In genomic region chr19:14381689-14382474, GRCh38 we compare ENCODE assay signal across 9 cellular contexts. TPM values are rescaled to one million over a fixed set of nuclear protein-coding genes. Genes with fewer than 3 reads are reported as not detected.
DNase-seq lines count a peak whose midpoint lies in the region; ATAC-seq and FAIRE-seq lines count a peak whose summit lies in the region.
"Had no signal": no experiment of that assay in that cellular context is flagged by ENCODE, and none has a peak within 500 bp of the region (broad histone marks: within the 10 kb centered on the region; RNA-seq: fewer than 3 reads in every experiment).

No MANE protein-coding gene starts in this region.

- peak; percentile 78 for FAIRE-seq in GM18507 (lab: Jason Lieb, UNC)

- no peak for DNase-seq in GM18507 (ENCODE audit: extremely low spot score, insufficient read length, low read depth)
- peak; percentile 38 to 44 for DNase-seq in SJCRH30
- no peak for DNase-seq in adipocyte (ENCODE audit: low read depth)
- peak; percentile 10 for DNase-seq in iPS-NIHi7 (ENCODE audit: extremely low spot score)
- peak; percentile 63 for DNase-seq in stimulated activated CD8-positive, alpha-beta memory T cell treated with anti-CD3 and anti-CD28 coated beads, Interleukin-12 subunit alpha, Interleukin-12 subunit beta, amount 100 ng/mL, for 1 hour (ENCODE audit: low read depth)

- H3K27ac ChIP-seq in SJCRH30 = peak overlapping the region; percentile 45
- H3K27ac ChIP-seq: cardiac muscle cell had no signal

- H3K4me3 ChIP-seq in SJCRH30 = peak overlapping the region; percentile 71
- peak overlapping the region; percentile 82 for H3K4me3 ChIP-seq in adipocyte (ENCODE audit: low read length)
- H3K4me3 ChIP-seq: cardiac muscle cell had no signal

- peak overlapping the region; percentile 88 for H3K9ac ChIP-seq in adipocyte (ENCODE audit: low read length)

- H3K36me3 ChIP-seq in SJCRH30 (no peaks in the 10 kb centered on the region), adipocyte (ENCODE audit: control insufficient read depth, insufficient read depth, low read length, severe bottlenecking) (no peaks in the 10 kb centered on the region)
- H3K36me3 ChIP-seq: cardiac muscle cell had no signal

- H3K27me3 ChIP-seq in SJCRH30 = no peaks in the 10 kb centered on the region
- H3K27me3 ChIP-seq in adipocyte (replicated peaks; ENCODE audit: control insufficient read depth, insufficient read depth, low read length) = no peaks in the 10 kb centered on the region
- H3K27me3 ChIP-seq: cardiac muscle cell had no signal

- ATAC-seq in HG03280 (IDR thresholded peaks at IDR 0.05; ENCODE audit: unreplicated experiment) (no peak), GM19455 (IDR thresholded peaks at IDR 0.05; ENCODE audit: unreplicated experiment) (no peak), HG02571 (IDR thresholded peaks at IDR 0.05; ENCODE audit: unreplicated experiment) (no peak)

- H3K4me1 ChIP-seq in SJCRH30 (peaks cover 8% of the 10 kb centered on the region), adipocyte (ENCODE audit: control insufficient read depth, insufficient read depth, low read length) (peaks cover 27% of the 10 kb centered on the region)

- H3K9me3 ChIP-seq in SJCRH30 (replicated peaks) (no peaks in the 10 kb centered on the region), adipocyte (ENCODE audit: control insufficient read depth, low read length) (no peaks in the 10 kb centered on the region)

RNA-seq across cellular contexts. Expression of gene ADGRE5, which starts 0.6 kb away (rescaled TPM):
- 20.4 and 22.6 TPM in 2 replicates for total RNA-seq in SJCRH30 (2014; rRNA removed; shearing (Covaris generic))

RNA-seq across cellular contexts. Expression of gene DDX39A, which starts 37.3 kb away (rescaled TPM):
- total RNA-seq in SJCRH30 (2014; rRNA removed; shearing (Covaris generic)) = 180 and 188 TPM in 2 replicates

RNA-seq across cellular contexts. Expression of gene PKN1, which starts 51.2 kb away (rescaled TPM):
- 63.5 and 66.2 TPM in 2 replicates for total RNA-seq in SJCRH30 (2014; rRNA removed; shearing (Covaris generic))

Comparison
In these comparisons a context has a peak if more than half of its experiments do, and no peak if none do; other contexts are left out.
1. DNase-seq: peak in SJCRH30 (2 of 2), iPS-NIHi7 (single experiment) and stimulated activated CD8-positive, alpha-beta memory T cell treated with anti-CD3 and anti-CD28 coated beads, Interleukin-12 subunit alpha, Interleukin-12 subunit beta, amount 100 ng/mL, for 1 hour (single experiment); none in GM18507 (single experiment) and adipocyte (single experiment).